Comparison of ENCODE assay signal across 1 cellular context in the genomic region with DNA sequence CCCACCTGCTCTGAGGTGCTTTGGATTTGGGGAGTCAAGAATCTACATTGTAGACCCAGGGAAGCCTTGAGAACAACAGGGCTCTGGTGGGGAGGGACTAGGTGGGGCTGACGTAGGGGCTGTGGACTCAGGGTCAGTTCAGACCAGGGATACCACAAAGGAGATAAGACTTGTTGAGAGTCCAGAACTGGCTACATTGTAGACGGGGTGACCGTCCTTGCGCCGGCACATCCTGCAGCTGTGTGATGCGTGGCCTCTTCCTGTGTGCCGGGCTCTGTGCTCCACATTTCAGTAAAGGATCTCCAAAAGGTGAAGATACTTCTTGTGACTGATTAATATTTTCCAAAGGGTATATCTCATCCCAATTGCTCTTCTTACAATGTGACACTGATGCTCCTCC.
TF ChIP-seq lines count a peak whose summit lies in the region.

No MANE protein-coding gene starts in this region.

TF ChIP-seq in GM23338, 12 proteins besides CTCF, POLR2A, EP300 and RAD21:
- TF ChIP-seq ZNF331 (CRISPR knock-in tag; IDR thresholded peaks at IDR 0.05; ENCODE audit: low read depth): no peak
- TF ChIP-seq JUNB (IDR thresholded peaks at IDR 0.05; ENCODE audit: unreplicated experiment): no peak
- TF ChIP-seq, protein P1, sequence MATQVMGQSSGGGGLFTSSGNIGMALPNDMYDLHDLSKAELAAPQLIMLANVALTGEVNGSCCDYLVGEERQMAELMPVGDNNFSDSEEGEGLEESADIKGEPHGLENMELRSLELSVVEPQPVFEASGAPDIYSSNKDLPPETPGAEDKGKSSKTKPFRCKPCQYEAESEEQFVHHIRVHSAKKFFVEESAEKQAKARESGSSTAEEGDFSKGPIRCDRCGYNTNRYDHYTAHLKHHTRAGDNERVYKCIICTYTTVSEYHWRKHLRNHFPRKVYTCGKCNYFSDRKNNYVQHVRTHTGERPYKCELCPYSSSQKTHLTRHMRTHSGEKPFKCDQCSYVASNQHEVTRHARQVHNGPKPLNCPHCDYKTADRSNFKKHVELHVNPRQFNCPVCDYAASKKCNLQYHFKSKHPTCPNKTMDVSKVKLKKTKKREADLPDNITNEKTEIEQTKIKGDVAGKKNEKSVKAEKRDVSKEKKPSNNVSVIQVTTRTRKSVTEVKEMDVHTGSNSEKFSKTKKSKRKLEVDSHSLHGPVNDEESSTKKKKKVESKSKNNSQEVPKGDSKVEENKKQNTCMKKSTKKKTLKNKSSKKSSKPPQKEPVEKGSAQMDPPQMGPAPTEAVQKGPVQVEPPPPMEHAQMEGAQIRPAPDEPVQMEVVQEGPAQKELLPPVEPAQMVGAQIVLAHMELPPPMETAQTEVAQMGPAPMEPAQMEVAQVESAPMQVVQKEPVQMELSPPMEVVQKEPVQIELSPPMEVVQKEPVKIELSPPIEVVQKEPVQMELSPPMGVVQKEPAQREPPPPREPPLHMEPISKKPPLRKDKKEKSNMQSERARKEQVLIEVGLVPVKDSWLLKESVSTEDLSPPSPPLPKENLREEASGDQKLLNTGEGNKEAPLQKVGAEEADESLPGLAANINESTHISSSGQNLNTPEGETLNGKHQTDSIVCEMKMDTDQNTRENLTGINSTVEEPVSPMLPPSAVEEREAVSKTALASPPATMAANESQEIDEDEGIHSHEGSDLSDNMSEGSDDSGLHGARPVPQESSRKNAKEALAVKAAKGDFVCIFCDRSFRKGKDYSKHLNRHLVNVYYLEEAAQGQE (IDR thresholded peaks at IDR 0.05; ENCODE audit: unreplicated experiment): no peak
- TF ChIP-seq EZH2 (IDR thresholded peaks at IDR 0.05; ENCODE audit: low read depth, unreplicated experiment): no peak
- no peak for TF ChIP-seq EZH2phosphoT487 (IDR thresholded peaks at IDR 0.05; ENCODE audit: unreplicated experiment)
- no peak for TF ChIP-seq POLR2AphosphoS5 (IDR thresholded peaks at IDR 0.05; ENCODE audit: low read depth)
- TF ChIP-seq ETS1 (IDR thresholded peaks at IDR 0.05): no peak
- no peak for TF ChIP-seq STAT1 (IDR thresholded peaks at IDR 0.05; ENCODE audit: unreplicated experiment)
- TF ChIP-seq ZNF114 (CRISPR knock-in tag; IDR thresholded peaks at IDR 0.05): no peak
- TF ChIP-seq NANOG (IDR thresholded peaks at IDR 0.05; ENCODE audit: borderline replicate concordance): no peak
- no peak for TF ChIP-seq CREB1 (CRISPR knock-in tag; IDR thresholded peaks at IDR 0.05; ENCODE audit: low read depth)
- no peak for TF ChIP-seq ZNF462 (CRISPR knock-in tag; IDR thresholded peaks at IDR 0.05)
